Comparison of ENCODE assay signal across 26 cellular contexts in genomic region chr2:11158916-11159573, GRCh38.
"Had no signal": no experiment of that assay in that cellular context is flagged by ENCODE, and none has a peak within 500 bp of the region (broad histone marks: within the 10 kb centered on the region; RNA-seq: fewer than 3 reads in every experiment).

No MANE protein-coding gene starts in this region.

- H3K36me3 ChIP-seq: adrenal gland, breast epithelium, vagina had no signal

- DNase-seq: activated CD4-positive, alpha-beta memory T cell treated with anti-CD3 and anti-CD28 coated beads, Interleukin-2, amount 10 ng/mL, durations not matched to agents 7 days and 5 days; activated CD4-positive, alpha-beta T cell treated with anti-CD3 and anti-CD28 coated beads for 4 hours; activated gamma-delta T cell; activated T-cell treated with anti-CD3 and anti-CD28 coated beads, Interleukin-2, amount 50 U/mL, for 48 hours; cerebellar nuclear complex; dermis blood vessel endothelial cell; effector memory CD4-positive, alpha-beta T cell; hippocampal formation; occipital lobe; stimulated activated CD4-positive, alpha-beta T cell treated with anti-CD3 and anti-CD28 coated beads, Interleukin-2, amount 100 ng/mL, for 24 hours; SW 1271; T-helper 2 cell had no signal

- H3K36me3 Mint-ChIP-seq: activated naive CD4-positive, alpha-beta T cell treated with anti-CD3 and anti-CD28 coated beads, Interleukin-2, amount 50 U/mL, for 72 hours; mesothelial cell of epicardium; natural killer cell treated with Interleukin-12 subunit alpha and Interleukin-12 subunit beta and Interleukin-15 and Interleukin-18, amount 100 ng/mL, for 72 hours had no signal

- FAIRE-seq: astrocyte, islet of Langerhans had no signal

- ATAC-seq: activated naive CD4-positive, alpha-beta T cell treated with anti-CD3 and anti-CD28 coated beads, Interleukin-2, amount 50 U/mL, for 72 hours; left lobe of liver; natural killer cell treated with Interleukin-12 subunit alpha and Interleukin-12 subunit beta and Interleukin-15 and Interleukin-18, amount 100 ng/mL, for 72 hours had no signal

- H3K4me1 ChIP-seq: breast epithelium had no signal

- H3K27me3 ChIP-seq: adrenal gland, breast epithelium, tibial nerve, vagina had no signal

- H3K4me3 Mint-ChIP-seq: activated CD4-positive, alpha-beta memory T cell treated with anti-CD3 and anti-CD28 coated beads, Interleukin-2, amount 10 ng/mL, durations not matched to agents 7 days and 5 days; mesothelial cell of epicardium; natural killer cell treated with Interleukin-12 subunit alpha and Interleukin-12 subunit beta and Interleukin-15 and Interleukin-18, amount 100 ng/mL, for 72 hours; stimulated activated naive CD8-positive, alpha-beta T cell treated with anti-CD3 and anti-CD28 coated beads, Interleukin-15, Interleukin-2, amounts not matched to agents 100 ng/mL and 50 ng/mL, for 24 hours had no signal

- H3K9me3 Mint-ChIP-seq: activated CD4-positive, alpha-beta memory T cell treated with anti-CD3 and anti-CD28 coated beads, Interleukin-2, amount 10 ng/mL, durations not matched to agents 7 days and 5 days; activated naive CD4-positive, alpha-beta T cell treated with anti-CD3 and anti-CD28 coated beads, Interleukin-2, amount 50 U/mL, for 72 hours; mesothelial cell of epicardium; natural killer cell treated with Interleukin-12 subunit alpha and Interleukin-12 subunit beta and Interleukin-15 and Interleukin-18, amount 100 ng/mL, for 72 hours; stimulated activated naive CD8-positive, alpha-beta T cell treated with anti-CD3 and anti-CD28 coated beads, Interleukin-15, Interleukin-2, amounts not matched to agents 100 ng/mL and 50 ng/mL, for 24 hours had no signal

- H3K27ac Mint-ChIP-seq: mesothelial cell of epicardium; natural killer cell treated with Interleukin-12 subunit alpha and Interleukin-12 subunit beta and Interleukin-15 and Interleukin-18, amount 100 ng/mL, for 72 hours; progenitor cell of endocrine pancreas; stimulated activated naive CD8-positive, alpha-beta T cell treated with anti-CD3 and anti-CD28 coated beads, Interleukin-15, Interleukin-2, amounts not matched to agents 100 ng/mL and 50 ng/mL, for 24 hours had no signal

- H3K27ac ChIP-seq: adrenal gland, breast epithelium, vagina, VCaP had no signal

- H3K9me3 ChIP-seq: adrenal gland, breast epithelium, tibial nerve, vagina had no signal

- H3K27me3 Mint-ChIP-seq: activated CD4-positive, alpha-beta memory T cell treated with anti-CD3 and anti-CD28 coated beads, Interleukin-2, amount 10 ng/mL, durations not matched to agents 7 days and 5 days; natural killer cell treated with Interleukin-12 subunit alpha and Interleukin-12 subunit beta and Interleukin-15 and Interleukin-18, amount 100 ng/mL, for 72 hours; stimulated activated naive CD8-positive, alpha-beta T cell treated with anti-CD3 and anti-CD28 coated beads, Interleukin-15, Interleukin-2, amounts not matched to agents 100 ng/mL and 50 ng/mL, for 24 hours had no signal

- H3K4me3 ChIP-seq: adrenal gland, breast epithelium, lung, tibial nerve, vagina had no signal
